Comparison of ENCODE assay signal across 25 cellular contexts in genomic region chr9:133761641-133762248, GRCh38. TPM values are rescaled to one million over a fixed set of nuclear protein-coding genes. Genes with fewer than 3 reads are reported as not detected.
A peak's percentile ranks its signal among the peaks of the same experiment; 100 is the strongest.
DNase-seq lines count a peak whose midpoint lies in the region; ATAC-seq and TF ChIP-seq lines count a peak whose summit lies in the region.
"Had no signal": no experiment of that assay in that cellular context is flagged by ENCODE, and none has a peak within 500 bp of the region (broad histone marks: within the 10 kb centered on the region; RNA-seq: fewer than 3 reads in every experiment).

No MANE protein-coding gene starts in this region.

- H3K27me3 Mint-ChIP-seq in endodermal cell (ENCODE audit: insufficient read depth): no peaks in the 10 kb centered on the region
- no peaks in the 10 kb centered on the region for H3K27me3 Mint-ChIP-seq in CD4-positive, alpha-beta T cell
- H3K27me3 Mint-ChIP-seq: activated B cell treated with CpG ODN at 0.5 μM for 24 hours; activated naive CD8-positive, alpha-beta T cell; B cell; naive B cell; stimulated activated memory B cell treated with anti-CD40 and anti-IgM and Interleukin-4, amounts not matched to agents 10 μg/mL and 1 μg/mL and 100 μg/mL, for 72 hours had no signal

- H3K4me3 Mint-ChIP-seq in endodermal cell: no peak overlapping the region
- no peak overlapping the region for H3K4me3 Mint-ChIP-seq in CD4-positive, alpha-beta T cell
- H3K4me3 Mint-ChIP-seq: activated B cell treated with CpG ODN at 0.5 μM for 24 hours; activated naive CD8-positive, alpha-beta T cell; activated T-helper 1 cell treated with anti-CD3 and anti-CD28 coated beads, Interleukin-12 subunit alpha, Interleukin-12 subunit beta, Interleukin-2, Interleukin-4 antibody, amounts not matched to agents 30 ng/mL and 10 ng/mL and 1 ng/mL, durations not matched to agents 14 hours and 24 hours and 36 hours; B cell; mesothelial cell of epicardium; stimulated activated memory B cell treated with anti-CD40 and anti-IgM and Interleukin-4, amounts not matched to agents 10 μg/mL and 1 μg/mL and 100 μg/mL, for 72 hours had no signal

- H3K27ac Mint-ChIP-seq in endodermal cell: no peak overlapping the region
- H3K27ac Mint-ChIP-seq in CD4-positive, alpha-beta T cell: no peak overlapping the region
- H3K27ac Mint-ChIP-seq: activated B cell treated with CpG ODN at 0.5 μM for 24 hours; activated naive CD8-positive, alpha-beta T cell; activated T-helper 1 cell treated with anti-CD3 and anti-CD28 coated beads, Interleukin-12 subunit alpha, Interleukin-12 subunit beta, Interleukin-2, Interleukin-4 antibody, amounts not matched to agents 30 ng/mL and 10 ng/mL and 1 ng/mL, durations not matched to agents 14 hours and 24 hours and 36 hours; B cell; mesothelial cell of epicardium; stimulated activated memory B cell treated with anti-CD40 and anti-IgM and Interleukin-4, amounts not matched to agents 10 μg/mL and 1 μg/mL and 100 μg/mL, for 72 hours had no signal

- H3K36me3 ChIP-seq in left ventricle myocardium inferior (peaks cover 33% of the 10 kb centered on the region), endodermal cell (ENCODE audit: control insufficient read depth, insufficient read depth, low read length) (peaks cover 27% of the 10 kb centered on the region)
- H3K36me3 ChIP-seq: cardiac muscle cell, uterus had no signal

- peaks cover 38% of the 10 kb centered on the region for H3K36me3 Mint-ChIP-seq in endodermal cell (ENCODE audit: low read depth)
- peaks cover 6% of the 10 kb centered on the region for H3K36me3 Mint-ChIP-seq in CD4-positive, alpha-beta T cell (ENCODE audit: low read depth)

- WGBS in endodermal cell (ENCODE audit: insufficient coverage in 1 of 2, insufficient read length in 1 of 2), 2 experiments: 90 to 91% methylated on average over 7 to 11 of the region's 11 CpGs

- ATAC-seq in CD4-positive, alpha-beta T cell (ENCODE audit: poor library complexity): no peak
- no peak for ATAC-seq in HG02623 (IDR thresholded peaks at IDR 0.05; ENCODE audit: unreplicated experiment)
- ATAC-seq: esophagus mucosa; heart left ventricle; stimulated activated memory B cell treated with anti-CD40 and anti-IgM and Interleukin-4, amounts not matched to agents 10 μg/mL and 1 μg/mL and 100 μg/mL, for 72 hours had no signal

- H3K4me3 ChIP-seq in left ventricle myocardium inferior (no peak overlapping the region), endodermal cell (ENCODE audit: low read length) (no peak overlapping the region)
- H3K4me3 ChIP-seq: ascending aorta, cardiac muscle cell, HAP-1, heart left ventricle, SK-N-MC, uterus had no signal

- peaks cover 16% of the 10 kb centered on the region for H3K27me3 ChIP-seq in left ventricle myocardium inferior (ENCODE audit: low read depth)
- no peaks in the 10 kb centered on the region for H3K27me3 ChIP-seq in endodermal cell (ENCODE audit: control insufficient read depth, insufficient read depth, low read length, poor library complexity, severe bottlenecking)
- no peaks in the 10 kb centered on the region for H3K27me3 ChIP-seq in CD4-positive, alpha-beta T cell (ENCODE audit: control insufficient read depth, insufficient read depth, low read length)
- H3K27me3 ChIP-seq: ascending aorta, cardiac muscle cell, heart left ventricle, uterus had no signal

- H3K9ac ChIP-seq in endodermal cell (ENCODE audit: extremely low read depth, low read length, poor library complexity, severe bottlenecking): no peak overlapping the region

- peaks cover 7% of the 10 kb centered on the region for H3K9me3 Mint-ChIP-seq in endodermal cell
- no peaks in the 10 kb centered on the region for H3K9me3 Mint-ChIP-seq in CD4-positive, alpha-beta T cell
- H3K9me3 Mint-ChIP-seq: stimulated activated memory B cell treated with anti-CD40 and anti-IgM and Interleukin-4, amounts not matched to agents 10 μg/mL and 1 μg/mL and 100 μg/mL, for 72 hours had no signal

- H3K4me1 Mint-ChIP-seq in endodermal cell: no peaks in the 10 kb centered on the region
- no peaks in the 10 kb centered on the region for H3K4me1 Mint-ChIP-seq in CD4-positive, alpha-beta T cell (ENCODE audit: low read depth)
- H3K4me1 Mint-ChIP-seq: activated B cell treated with CpG ODN at 0.5 μM for 24 hours; B cell; mesothelial cell of epicardium; stimulated activated memory B cell treated with anti-CD40 and anti-IgM and Interleukin-4, amounts not matched to agents 10 μg/mL and 1 μg/mL and 100 μg/mL, for 72 hours had no signal

- CTCF ChIA-PET in CD4-positive, alpha-beta T cell (lab: Charles Lee): no interaction called here

- peaks cover 24% of the 10 kb centered on the region for H3K9me3 ChIP-seq in left ventricle myocardium inferior (replicated peaks)
- peaks cover 2% of the 10 kb centered on the region for H3K9me3 ChIP-seq in endodermal cell (ENCODE audit: control insufficient read depth, low read length)
- no peaks in the 10 kb centered on the region for H3K9me3 ChIP-seq in CD4-positive, alpha-beta T cell (ENCODE audit: control insufficient read depth, low read length)
- H3K9me3 ChIP-seq: ascending aorta, HAP-1 had no signal

- DNase-seq in cardiac septum (ENCODE audit: low spot score) (peak; percentile 63), left ventricle myocardium inferior (no peak), endodermal cell (peak; percentile 18), posterior vena cava (ENCODE audit: low spot score) (peak; percentile 69), germinal center (ENCODE audit: low spot score) (no peak)
- DNase-seq in CD4-positive, alpha-beta T cell: no peak
- DNase-seq: ACHN, activated B cell treated with CpG ODN at 0.5 μM for 24 hours, foreskin fibroblast, naive B cell, NCI-H1930, NCI-H510A treated with DMSO at 0.1 percent for 48 hours had no signal

- intact Hi-C loops in cardiac septum (cut with DNase I): no loop called here
- intact Hi-C loops in left ventricle myocardium inferior (cut with micrococcal nuclease): no loop called here
- intact Hi-C loops in posterior vena cava (cut with DNase I): no loop called here
- intact Hi-C loops in CD4-positive, alpha-beta T cell (cut with DNase I, micrococcal nuclease): no loop called here

- POLR2A ChIA-PET in CD4-positive, alpha-beta T cell (lab: Charles Lee): no interaction called here

- no peaks in the 10 kb centered on the region for H3K4me1 ChIP-seq in left ventricle myocardium inferior
- no peaks in the 10 kb centered on the region for H3K4me1 ChIP-seq in endodermal cell (ENCODE audit: control insufficient read depth, insufficient read depth, low read length)
- H3K4me1 ChIP-seq: ascending aorta, HAP-1, heart left ventricle, uterus had no signal

- TF ChIP-seq CTCF in left ventricle myocardium inferior (IDR thresholded peaks at IDR 0.05; ENCODE audit: borderline replicate concordance) (no peak), endodermal cell (conservative IDR thresholded peaks at IDR 0.05) (no peak)
- no peak for TF ChIP-seq CTCF in CD4-positive, alpha-beta T cell (IDR thresholded peaks at IDR 0.05)

- no peak overlapping the region for H3K27ac ChIP-seq in left ventricle myocardium inferior (replicated peaks)
- H3K27ac ChIP-seq in endodermal cell (ENCODE audit: low read depth, low read length): no peak overlapping the region
- no peak overlapping the region for H3K27ac ChIP-seq in CD4-positive, alpha-beta T cell (ENCODE audit: low read depth, low read length)
- H3K27ac ChIP-seq: ascending aorta, cardiac muscle cell, heart left ventricle, SK-N-MC, uterus had no signal

RNA-seq across cellular contexts. Expression of gene SARDH, which starts 23.6 kb away (rescaled TPM):
- total RNA-seq in cardiac septum (1.3 TPM), left ventricle myocardium inferior (0.63 TPM), endodermal cell (10 to 100 TPM in 1 of 2 donors, 1 to 10 TPM in 1; 8.4 to 11.2 TPM), posterior vena cava (1 to 10 TPM in 1 of 2 donors, under 1 TPM in 1; 0.62 to 1.8 TPM)
- 6.2 TPM for polyA plus RNA-seq in endodermal cell (2013, experiment 1 of 2)
- 6.1 TPM for polyA plus RNA-seq in endodermal cell (2013, experiment 2 of 2)
- total RNA-seq in CD4-positive, alpha-beta T cell: 10 to 100 TPM; 17.7 to 18.5 TPM
- total RNA-seq: activated B cell treated with CpG ODN at 0.5 μM for 24 hours had no signal

Comparison
In these comparisons a context has a peak if more than half of its experiments do, and no peak if none do; other contexts are left out.
1. DNase-seq: peak in cardiac septum (single experiment), endodermal cell (single experiment) and posterior vena cava (single experiment); none in left ventricle myocardium inferior (single experiment), CD4-positive, alpha-beta T cell (0 of 10) and germinal center (single experiment).